Comparison of ENCODE assay signal across 6 cellular contexts in the genomic region with DNA sequence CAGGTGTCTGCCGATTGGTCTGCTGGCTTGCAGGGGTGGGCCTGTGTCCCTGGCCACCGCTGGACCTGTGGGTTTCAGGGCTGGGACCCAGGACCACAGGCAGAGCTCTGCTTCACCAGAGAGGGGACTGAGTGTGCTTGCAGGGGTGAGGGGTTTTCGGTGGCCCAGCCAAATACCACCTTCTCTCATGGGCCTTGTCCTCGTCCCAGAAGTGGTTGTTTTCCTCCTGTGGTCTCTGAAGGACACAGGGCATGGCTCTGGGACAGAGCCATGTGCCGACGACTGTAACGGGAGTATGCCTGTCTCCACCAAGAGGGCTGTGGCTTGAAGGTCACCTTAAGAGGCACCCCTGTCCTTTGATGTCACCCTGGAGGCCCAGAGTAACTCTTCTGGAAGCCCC. TPM values are rescaled to one million over a fixed set of nuclear protein-coding genes. Genes with fewer than 3 reads are reported as not detected.
"Had no signal": no experiment of that assay in that cellular context is flagged by ENCODE, and none has a peak within 500 bp of the region (broad histone marks: within the 10 kb centered on the region; RNA-seq: fewer than 3 reads in every experiment).

No MANE protein-coding gene starts in this region.

RNA-seq across cellular contexts. Expression of gene FAM90A1, which starts 7.3 kb away (rescaled TPM):
- total RNA-seq: dermis blood vessel endothelial cell, dermis microvascular lymphatic vessel endothelial cell, endothelial cell of umbilical vein, fibroblast of villous mesenchyme, gastrocnemius medialis, gastroesophageal sphincter had no signal
